ENCODE assay signal across 15 cellular contexts in genomic region chr2:200275281-200276103, GRCh38.
"Had no signal": no experiment of that assay in that cellular context is flagged by ENCODE, and none has a peak within 500 bp of the region (broad histone marks: within the 10 kb centered on the region; RNA-seq: fewer than 3 reads in every experiment).

No MANE protein-coding gene starts in this region.

- H3K4me1 ChIP-seq: ascending aorta, gastroesophageal sphincter, left ventricle myocardium inferior had no signal

- H3K27ac ChIP-seq: ascending aorta, cardiac muscle cell, coronary artery, gastroesophageal sphincter, left ventricle myocardium inferior, VCaP had no signal

- H3K27me3 ChIP-seq: ascending aorta, cardiac muscle cell, gastroesophageal sphincter had no signal

- DNase-seq: activated CD4-positive, alpha-beta T cell treated with anti-CD3 and anti-CD28 coated beads for 36 hours; activated CD8-positive, alpha-beta memory T cell treated with anti-CD3 and anti-CD28 coated beads, Interleukin-2, amount 50 U/mL, for 4 hours; activated CD8-positive, alpha-beta T cell treated with anti-CD3 and anti-CD28 coated beads for 36 hours; activated naive CD4-positive, alpha-beta T cell; effector CD4-positive, alpha-beta T cell; kidney; left ventricle myocardium inferior; stimulated activated CD4-positive, alpha-beta T cell treated with anti-CD3 and anti-CD28 coated beads, Interleukin-2, amount 100 ng/mL, for 24 hours; stimulated activated naive CD4-positive, alpha-beta T cell treated with Interleukin-2 at 50 U/mL for 16 hours; T-helper 9 cell had no signal

- ATAC-seq: activated CD4-positive, alpha-beta T cell treated with anti-CD3 and anti-CD28 coated beads for 36 hours; activated CD8-positive, alpha-beta T cell treated with anti-CD3 and anti-CD28 coated beads for 36 hours; gastroesophageal sphincter had no signal

- H3K9me3 ChIP-seq: ascending aorta, gastroesophageal sphincter, left ventricle myocardium inferior had no signal

- H3K36me3 ChIP-seq: ascending aorta, cardiac muscle cell, gastroesophageal sphincter, left ventricle myocardium inferior had no signal

- H3K4me3 ChIP-seq: ascending aorta, cardiac muscle cell, coronary artery, gastroesophageal sphincter, left ventricle myocardium inferior had no signal
